Comparison of ENCODE assay signal across 9 cellular contexts in the genomic region with DNA sequence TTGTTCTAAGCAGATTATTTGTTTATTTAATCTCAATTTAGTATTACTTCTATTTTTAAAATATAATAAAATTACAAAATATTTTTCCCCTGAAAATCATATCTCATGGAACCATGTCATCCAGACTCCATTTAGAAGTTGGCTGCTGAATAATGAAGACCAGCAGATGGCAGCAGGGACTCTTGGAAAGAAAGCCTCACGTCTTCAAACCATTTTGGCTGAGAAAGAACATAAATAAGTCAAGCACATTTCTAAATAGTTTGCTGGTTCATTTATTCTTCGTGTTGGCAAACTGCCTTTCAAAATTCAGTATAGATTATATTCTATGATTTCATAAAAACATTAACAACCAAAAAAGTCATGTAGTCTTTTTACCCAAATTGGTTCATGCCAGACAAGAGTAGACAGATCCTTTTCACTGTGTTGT.
DNase-seq lines count a peak whose midpoint lies in the region; ATAC-seq and TF ChIP-seq lines count a peak whose summit lies in the region.
"Had no signal": no experiment of that assay in that cellular context is flagged by ENCODE, and none has a peak within 500 bp of the region (broad histone marks: within the 10 kb centered on the region; RNA-seq: fewer than 3 reads in every experiment).

No MANE protein-coding gene starts in this region.

- H3K4me3 ChIP-seq in lung = no peak overlapping the region
- no peak overlapping the region for H3K4me3 ChIP-seq in aorta (ENCODE audit: low read length in 2 of 2)

- H3K36me3 Mint-ChIP-seq in activated CD4-positive, alpha-beta T cell treated with anti-CD3 and anti-CD28 coated beads, Interleukin-2, amount 10 ng/mL, durations not matched to agents 24 days and 14 days (ENCODE audit: low read depth) = no peaks in the 10 kb centered on the region
- no peaks in the 10 kb centered on the region for H3K36me3 Mint-ChIP-seq in activated T-cell treated with anti-CD3 and anti-CD28 coated beads, Interleukin-2, amount 50 U/mL, for 4 hours (ENCODE audit: insufficient read depth)
- H3K36me3 Mint-ChIP-seq: activated naive CD8-positive, alpha-beta T cell treated with anti-CD3 and anti-CD28 coated beads, Interleukin-2, amount 10 ng/mL, durations not matched to agents 7 days and 5 days had no signal

- no peaks in the 10 kb centered on the region for H3K4me1 Mint-ChIP-seq in activated CD4-positive, alpha-beta T cell treated with anti-CD3 and anti-CD28 coated beads, Interleukin-2, amount 10 ng/mL, durations not matched to agents 24 days and 14 days
- H3K4me1 Mint-ChIP-seq in activated T-cell treated with anti-CD3 and anti-CD28 coated beads, Interleukin-2, amount 50 U/mL, for 4 hours (ENCODE audit: low read depth) = no peaks in the 10 kb centered on the region
- H3K4me1 Mint-ChIP-seq: activated naive CD8-positive, alpha-beta T cell treated with anti-CD3 and anti-CD28 coated beads, Interleukin-2, amount 10 ng/mL, durations not matched to agents 7 days and 5 days had no signal

- peaks cover 0 to 13% of the 10 kb centered on the region in 2 donors for H3K4me1 ChIP-seq in lung (ENCODE audit: control insufficient read depth in 2 of 2, insufficient read depth in 2 of 2, low read length in 2 of 2)
- peaks cover 7 to 9% of the 10 kb centered on the region in 2 donors for H3K4me1 ChIP-seq in aorta (ENCODE audit: control insufficient read depth in 1 of 2, insufficient read depth in 2 of 2, low read length in 2 of 2)

- peak; percentile 72 for DNase-seq in activated CD4-positive, alpha-beta T cell treated with anti-CD3 and anti-CD28 coated beads, Interleukin-2, amount 10 ng/mL, durations not matched to agents 24 days and 14 days
- DNase-seq in activated CD4-positive, alpha-beta T cell treated with anti-CD3 and anti-CD28 coated beads, Interleukin-2, amount 50 U/mL, for 4 hours = no peak
- peak; percentile 58 for DNase-seq in LHCN-M2 (ENCODE audit: low read depth)
- DNase-seq in RKO (ENCODE audit: low spot score) = peak; percentile 69
- DNase-seq in dedifferentiated amniotic fluid mesenchymal stem cell (ENCODE audit: extremely low spot score) = peak; percentile 92
- peak; percentile 44 for DNase-seq in lung (ENCODE audit: low spot score)
- peak in 1 of 2 donors; percentile 58 for DNase-seq in aorta
- DNase-seq in activated T-cell treated with anti-CD3 and anti-CD28 coated beads, Interleukin-2, amount 50 U/mL, for 4 hours = no peak
- DNase-seq: activated naive CD8-positive, alpha-beta T cell treated with anti-CD3 and anti-CD28 coated beads, Interleukin-2, amount 10 ng/mL, durations not matched to agents 7 days and 5 days had no signal

- H3K36me3 ChIP-seq in lung (ENCODE audit: control insufficient read depth in 2 of 2, insufficient read depth in 2 of 2, low read length in 2 of 2) (no peaks in the 10 kb centered on the region), aorta (ENCODE audit: control insufficient read depth in 1 of 2, insufficient read depth in 2 of 2, low read length in 1 of 2) (peaks cover 2 to 4% of the 10 kb centered on the region in 2 donors)

- H3K27ac Mint-ChIP-seq in activated CD4-positive, alpha-beta T cell treated with anti-CD3 and anti-CD28 coated beads, Interleukin-2, amount 10 ng/mL, durations not matched to agents 24 days and 14 days = no peak overlapping the region
- H3K27ac Mint-ChIP-seq: activated naive CD8-positive, alpha-beta T cell treated with anti-CD3 and anti-CD28 coated beads, Interleukin-2, amount 10 ng/mL, durations not matched to agents 7 days and 5 days had no signal

- H3K27me3 ChIP-seq in lung (ENCODE audit: control insufficient read depth, insufficient read depth) (no peaks in the 10 kb centered on the region), aorta (ENCODE audit: control insufficient read depth in 1 of 2, insufficient read depth in 2 of 2, low read length in 1 of 2) (no peaks in the 10 kb centered on the region)

- peaks cover 18% of the 10 kb centered on the region for H3K27me3 Mint-ChIP-seq in activated CD4-positive, alpha-beta T cell treated with anti-CD3 and anti-CD28 coated beads, Interleukin-2, amount 10 ng/mL, durations not matched to agents 24 days and 14 days
- H3K27me3 Mint-ChIP-seq in activated T-cell treated with anti-CD3 and anti-CD28 coated beads, Interleukin-2, amount 50 U/mL, for 4 hours (ENCODE audit: low read depth) = peaks cover 16% of the 10 kb centered on the region

- intact Hi-C loops in activated CD4-positive, alpha-beta T cell treated with anti-CD3 and anti-CD28 coated beads, Interleukin-2, amount 10 ng/mL, durations not matched to agents 24 days and 14 days (cut with micrococcal nuclease) = loop anchor here (5.0 kb wide), 1 partner anchor 363 kb away; no protein-coding TSS in a partner anchor
- intact Hi-C loops in aorta (cut with DNase I) = loop anchor here (1.0 to 10.0 kb wide), 4 partner anchors 71 to 365 kb away; a partner anchor contains a TSS

- TF ChIP-seq CTCF in lung (IDR thresholded peaks at IDR 0.05; ENCODE audit: control extremely low read depth, extremely low read depth) = peak; percentile 30

- ATAC-seq in lung (ENCODE audit: insufficient read depth, low FRiP score) (no peak), aorta (ENCODE audit: low FRiP score) (peak; percentile 78)
- no peak for ATAC-seq in activated T-cell treated with anti-CD3 and anti-CD28 coated beads, Interleukin-2, amount 50 U/mL, for 4 hours

- H3K27ac ChIP-seq in lung (ENCODE audit: low read depth in 1 of 2, low read length in 1 of 2) = no peak overlapping the region
- H3K27ac ChIP-seq in aorta (ENCODE audit: low read depth in 1 of 2, low read length in 2 of 2) = no peak overlapping the region

- H3K9me3 Mint-ChIP-seq in activated CD4-positive, alpha-beta T cell treated with anti-CD3 and anti-CD28 coated beads, Interleukin-2, amount 10 ng/mL, durations not matched to agents 24 days and 14 days = no peaks in the 10 kb centered on the region
- H3K9me3 Mint-ChIP-seq in activated T-cell treated with anti-CD3 and anti-CD28 coated beads, Interleukin-2, amount 50 U/mL, for 4 hours = no peaks in the 10 kb centered on the region
- H3K9me3 Mint-ChIP-seq: activated naive CD8-positive, alpha-beta T cell treated with anti-CD3 and anti-CD28 coated beads, Interleukin-2, amount 10 ng/mL, durations not matched to agents 7 days and 5 days had no signal

- no peak overlapping the region for H3K4me3 Mint-ChIP-seq in activated CD4-positive, alpha-beta T cell treated with anti-CD3 and anti-CD28 coated beads, Interleukin-2, amount 10 ng/mL, durations not matched to agents 24 days and 14 days
- no peak overlapping the region for H3K4me3 Mint-ChIP-seq in activated T-cell treated with anti-CD3 and anti-CD28 coated beads, Interleukin-2, amount 50 U/mL, for 4 hours
- H3K4me3 Mint-ChIP-seq: activated naive CD8-positive, alpha-beta T cell treated with anti-CD3 and anti-CD28 coated beads, Interleukin-2, amount 10 ng/mL, durations not matched to agents 7 days and 5 days had no signal

- H3K9me3 ChIP-seq in lung (ENCODE audit: control insufficient read depth in 2 of 2, insufficient read depth in 1 of 2, low read length in 1 of 2) (no peaks in the 10 kb centered on the region), aorta (ENCODE audit: control insufficient read depth, low read length) (no peaks in the 10 kb centered on the region)

- 0 to 1% methylated on average over 2 of the region's 2 CpGs for WGBS in lung, 2 donors
- 0% methylated on average over 2 of the region's 2 CpGs for WGBS in aorta, 2 donors

Comparison
In these comparisons a context has a peak if more than half of its experiments do, and no peak if none do; other contexts are left out.
1. DNase-seq: peak in activated CD4-positive, alpha-beta T cell treated with anti-CD3 and anti-CD28 coated beads, Interleukin-2, amount 10 ng/mL, durations not matched to agents 24 days and 14 days (single experiment), LHCN-M2 (single experiment), RKO (single experiment), dedifferentiated amniotic fluid mesenchymal stem cell (single experiment) and lung (single experiment); none in activated CD4-positive, alpha-beta T cell treated with anti-CD3 and anti-CD28 coated beads, Interleukin-2, amount 50 U/mL, for 4 hours (0 of 2) and activated T-cell treated with anti-CD3 and anti-CD28 coated beads, Interleukin-2, amount 50 U/mL, for 4 hours (single experiment).